ENCODE assay signal across 9 cellular contexts in genomic region chrX:55135171-55135570, GRCh38. TPM values are rescaled to one million over a fixed set of nuclear protein-coding genes. Genes with fewer than 3 reads are reported as not detected.
A peak's percentile ranks its signal among the peaks of the same experiment; 100 is the strongest.
DNase-seq lines count a peak whose midpoint lies in the region; ATAC-seq, FAIRE-seq and TF ChIP-seq lines count a peak whose summit lies in the region.
"Had no signal": no experiment of that assay in that cellular context is flagged by ENCODE, and none has a peak within 500 bp of the region (broad histone marks: within the 10 kb centered on the region; RNA-seq: fewer than 3 reads in every experiment).

No MANE protein-coding gene starts in this region.

- H3K4me3 ChIP-seq in GM06990 (replicated peaks; ENCODE audit: low read depth, low read length) (no peak overlapping the region), astrocyte of the spinal cord (ENCODE audit: low read depth, low read length) (no peak overlapping the region)

- TF ChIP-seq CTCF in GM06990 (IDR thresholded peaks at IDR 0.05; ENCODE audit: insufficient read depth, low read length, poor library complexity, severe bottlenecking) (peak; percentile 28), astrocyte of the spinal cord (IDR thresholded peaks at IDR 0.05; ENCODE audit: low read depth, low read length) (peak; percentile 52)

- FAIRE-seq in RCC 7860 (lab: Jason Lieb, UNC): peak; percentile 48

- no peaks in the 10 kb centered on the region for H3K27me3 ChIP-seq in GM06990 (replicated peaks; ENCODE audit: control insufficient read depth, insufficient read depth, low read length)

- intact Hi-C loops in left colon (cut with DNase I, micrococcal nuclease): no loop called here

- peak; percentile 93 for ATAC-seq in left colon
- ATAC-seq in stimulated activated naive CD8-positive, alpha-beta T cell treated with anti-CD3 and anti-CD28 coated beads, Interleukin-15, Interleukin-2, amounts not matched to agents 100 U/mL and 50 U/mL, for 24 hours: no peak
- no peak for ATAC-seq in GM18868 (IDR thresholded peaks at IDR 0.05; ENCODE audit: unreplicated experiment)

- in situ Hi-C loops in ACHN (cut with HindIII; ENCODE audit: low pct_ligation_motif_present, low pct_unique_long_range_greater_than_20kb, low sequenced_read_pairs) (no loop called here), astrocyte of the spinal cord (cut with HindIII; ENCODE audit: low sequenced_read_pairs) (no loop called here)

- no peaks in the 10 kb centered on the region for H3K36me3 ChIP-seq in GM06990 (ENCODE audit: control insufficient read depth, insufficient read depth, low read length)

- DNase-seq in ACHN (peak; percentile 37), GM06990 (ENCODE audit: extremely low read depth, insufficient read length) (no peak), RCC 7860 (ENCODE audit: low spot score) (peak; percentile 21), astrocyte of the spinal cord (ENCODE audit: low read depth, low spot score) (peak; percentile 35), left colon (peak; percentile 40), KG1 (lab: John Stamatoyannopoulos, UW) (no peak)
- DNase-seq in stimulated activated naive CD8-positive, alpha-beta T cell treated with anti-CD3 and anti-CD28 coated beads, Interleukin-15, Interleukin-2, amounts not matched to agents 100 U/mL and 50 U/mL, for 24 hours: peak; percentile 6

RNA-seq across cellular contexts. Expression of gene PAGE2, which starts 46.4 kb away (rescaled TPM):
- total RNA-seq in left colon: not detected
- total RNA-seq: temporal lobe had no signal

Comparison
In these comparisons a context has a peak if more than half of its experiments do, and no peak if none do; other contexts are left out.
1. DNase-seq: peak in ACHN (single experiment), RCC 7860 (single experiment), astrocyte of the spinal cord (single experiment), left colon (2 of 2) and stimulated activated naive CD8-positive, alpha-beta T cell treated with anti-CD3 and anti-CD28 coated beads, Interleukin-15, Interleukin-2, amounts not matched to agents 100 U/mL and 50 U/mL, for 24 hours (single experiment); none in GM06990 (single experiment) and KG1 (single experiment).